In genomic region chr22:19880786-19881569, GRCh38 we compare ENCODE assay signal across 8 cellular contexts. TPM values are rescaled to one million over a fixed set of nuclear protein-coding genes. Genes with fewer than 3 reads are reported as not detected.
DNase-seq lines count a peak whose midpoint lies in the region; ATAC-seq and TF ChIP-seq lines count a peak whose summit lies in the region.

No MANE protein-coding gene starts in this region.

- H3K27ac ChIP-seq in HCT116 (ENCODE audit: low read depth, low read length) (peak overlapping the region; percentile 50; the same call in 1 of the 2 replicates), right cardiac atrium (ENCODE audit: low read length) (peak overlapping the region; percentile 1)

- no peak overlapping the region for H2AFZ ChIP-seq in HCT116 (ENCODE audit: low read depth, low read length, poor library complexity, severe bottlenecking)

- peak; percentile 41 for DNase-seq in HCT116 (ENCODE audit: low read depth, low spot score)
- peak; percentile 97 for DNase-seq in adipocyte (ENCODE audit: low read depth)
- peak; percentile 71 to 80 (median 78) for DNase-seq in right cardiac atrium
- peak; percentile 81 for DNase-seq in skeletal muscle cell (ENCODE audit: low read depth)
- no peak for DNase-seq in activated CD4-positive, CD25-positive, alpha-beta regulatory T cell treated with anti-CD3 and anti-CD28 coated beads, Interleukin-2, amount 50 U/mL, for 72 hours
- no peak for DNase-seq in NCI-H1092 treated with DMSO at 0.1 percent for 48 hours (lab: John Stamatoyannopoulos, UW)
- DNase-seq in Kasumi-1 (lab: John Stamatoyannopoulos, UW), result no peak
- no peak for DNase-seq in MV-4-11 (lab: John Stamatoyannopoulos, UW)

- CTCF ChIA-PET in HCT116 (lab: Charles Lee), result no interaction called here

- TF ChIP-seq CTCF in HCT116 (IDR thresholded peaks at IDR 0.05 in 2 of 3, conservative IDR thresholded peaks at IDR 0.05 in 1 of 3; ENCODE audit: borderline replicate concordance in 1 of 3, insufficient read depth in 1 of 3, low read depth in 2 of 3, low read length in 2 of 3), result no peak

- POLR2A ChIA-PET in HCT116 (lab: Charles Lee), result no interaction called here

- RAD21 ChIA-PET in HCT116 (lab: Charles Lee; ENCODE audit: low non-redundant PET in 1 of 2, low total read pairs in 2 of 2, uncharacterized antibody in 2 of 2, unreplicated experiment in 2 of 2), result no interaction called here

- intact Hi-C loops in HCT116 (cut with micrococcal nuclease), result no loop called here
- intact Hi-C loops in right cardiac atrium (cut with DNase I), result no loop called here

- H3K4me2 ChIP-seq in HCT116 (ENCODE audit: low read length), result peak overlapping the region; percentile 69

- ATAC-seq in HCT116 (peak; percentile 90), right cardiac atrium (peak; percentile 53 to 72)

- H3K4me1 ChIP-seq in HCT116 (ENCODE audit: control insufficient read depth in 1 of 2, insufficient read depth in 2 of 2, low read length in 2 of 2), result peaks cover 23 to 34% of the 10 kb centered on the region in 2 experiments
- peaks cover 43% of the 10 kb centered on the region for H3K4me1 ChIP-seq in adipocyte (ENCODE audit: control insufficient read depth, insufficient read depth, low read length)
- H3K4me1 ChIP-seq in right cardiac atrium (ENCODE audit: control insufficient read depth, insufficient read depth, low read length), result no peaks in the 10 kb centered on the region

- H3K36me3 ChIP-seq in HCT116 (ENCODE audit: control insufficient read depth in 1 of 2, insufficient read depth in 2 of 2, low read length in 2 of 2) (no peaks in the 10 kb centered on the region), adipocyte (ENCODE audit: control insufficient read depth, insufficient read depth, low read length, severe bottlenecking) (no peaks in the 10 kb centered on the region)

- no peaks in the 10 kb centered on the region for H3K27me3 ChIP-seq in HCT116 (ENCODE audit: insufficient read depth, low read length)
- no peaks in the 10 kb centered on the region for H3K27me3 ChIP-seq in adipocyte (replicated peaks; ENCODE audit: control insufficient read depth, insufficient read depth, low read length)
- no peaks in the 10 kb centered on the region for H3K27me3 ChIP-seq in right cardiac atrium (ENCODE audit: control insufficient read depth, insufficient read depth)

- WGBS in right cardiac atrium, result 45% methylated on average over 27 of the region's 27 CpGs

- no TSS peak for BruUV-seq in HCT116 (replicated peaks; lab: Mats Ljungman, UMichigan)

- H3K9ac ChIP-seq in HCT116 (ENCODE audit: low read length), result peak overlapping the region; percentile 50
- H3K9ac ChIP-seq in adipocyte (ENCODE audit: low read length), result peak overlapping the region; percentile 69

- H4K20me1 ChIP-seq in HCT116 (ENCODE audit: insufficient read depth), result no peaks in the 10 kb centered on the region

- no peak for TF ChIP-seq POLR2A in HCT116 (IDR thresholded peaks at IDR 0.05; ENCODE audit: borderline replicate concordance, extremely low read depth, insufficient read depth, insufficient read length)

- no peaks in the 10 kb centered on the region for H3K9me3 ChIP-seq in HCT116 (ENCODE audit: control insufficient read depth in 1 of 2, insufficient read depth in 1 of 2, low read depth in 1 of 2, low read length in 2 of 2)
- H3K9me3 ChIP-seq in adipocyte (ENCODE audit: control insufficient read depth, low read length), result no peaks in the 10 kb centered on the region
- H3K9me3 ChIP-seq in right cardiac atrium (ENCODE audit: control insufficient read depth, low read length), result no peaks in the 10 kb centered on the region

- H3K4me3 ChIP-seq in HCT116 (replicated peaks in 1 of 2; ENCODE audit: low read depth in 1 of 2, low read length in 2 of 2) (peak overlapping the region in 1 of 2 experiments; percentile 28; a peak in 2 of 4 replicates), adipocyte (ENCODE audit: low read length) (peak overlapping the region; percentile 57), right cardiac atrium (ENCODE audit: low read length) (no peak overlapping the region), skeletal muscle cell (ENCODE audit: low read depth, low read length) (peak overlapping the region; percentile 3)

- no peaks in the 10 kb centered on the region for H3K79me2 ChIP-seq in HCT116 (ENCODE audit: insufficient read depth, low read length)

- no peak for TF ChIP-seq RAD21 in HCT116 (IDR thresholded peaks at IDR 0.05; ENCODE audit: low read depth)

- H3K9me2 ChIP-seq in HCT116 (ENCODE audit: insufficient read depth), result no peaks in the 10 kb centered on the region

TF ChIP-seq in HCT116, 20 proteins besides CTCF, POLR2A, EP300 and RAD21 (continues in another document):
- TF ChIP-seq CBX3 (IDR thresholded peaks at IDR 0.05; ENCODE audit: low read depth), result no peak
- no peak; the same call in 1 of the 2 replicates for TF ChIP-seq SP1 (IDR thresholded peaks at IDR 0.05; ENCODE audit: low read depth)
- no peak for TF ChIP-seq ZFX (IDR thresholded peaks at IDR 0.05)
- no peak; the same call in 1 of the 2 replicates for TF ChIP-seq JUND (IDR thresholded peaks at IDR 0.05)
- no peak for TF ChIP-seq EZH2 (IDR thresholded peaks at IDR 0.05)
- TF ChIP-seq ZNF274 (IDR thresholded peaks at IDR 0.05; ENCODE audit: low read depth, low read length), result no peak
- no peak for TF ChIP-seq MAX (IDR thresholded peaks at IDR 0.05)
- TF ChIP-seq POLR2AphosphoS5 (IDR thresholded peaks at IDR 0.05; ENCODE audit: low read depth, low read length), result no peak
- no peak for TF ChIP-seq SIN3A (IDR thresholded peaks at IDR 0.05; ENCODE audit: low read depth)
- TF ChIP-seq ELF1 (IDR thresholded peaks at IDR 0.05; ENCODE audit: borderline replicate concordance, low read depth), result no peak
- TF ChIP-seq ZBTB33 (IDR thresholded peaks at IDR 0.05; ENCODE audit: extremely low read depth, insufficient replicate concordance, low read length), result no peak
- no peak for TF ChIP-seq SRF (IDR thresholded peaks at IDR 0.05; ENCODE audit: low read depth)
- TF ChIP-seq, protein P1, sequence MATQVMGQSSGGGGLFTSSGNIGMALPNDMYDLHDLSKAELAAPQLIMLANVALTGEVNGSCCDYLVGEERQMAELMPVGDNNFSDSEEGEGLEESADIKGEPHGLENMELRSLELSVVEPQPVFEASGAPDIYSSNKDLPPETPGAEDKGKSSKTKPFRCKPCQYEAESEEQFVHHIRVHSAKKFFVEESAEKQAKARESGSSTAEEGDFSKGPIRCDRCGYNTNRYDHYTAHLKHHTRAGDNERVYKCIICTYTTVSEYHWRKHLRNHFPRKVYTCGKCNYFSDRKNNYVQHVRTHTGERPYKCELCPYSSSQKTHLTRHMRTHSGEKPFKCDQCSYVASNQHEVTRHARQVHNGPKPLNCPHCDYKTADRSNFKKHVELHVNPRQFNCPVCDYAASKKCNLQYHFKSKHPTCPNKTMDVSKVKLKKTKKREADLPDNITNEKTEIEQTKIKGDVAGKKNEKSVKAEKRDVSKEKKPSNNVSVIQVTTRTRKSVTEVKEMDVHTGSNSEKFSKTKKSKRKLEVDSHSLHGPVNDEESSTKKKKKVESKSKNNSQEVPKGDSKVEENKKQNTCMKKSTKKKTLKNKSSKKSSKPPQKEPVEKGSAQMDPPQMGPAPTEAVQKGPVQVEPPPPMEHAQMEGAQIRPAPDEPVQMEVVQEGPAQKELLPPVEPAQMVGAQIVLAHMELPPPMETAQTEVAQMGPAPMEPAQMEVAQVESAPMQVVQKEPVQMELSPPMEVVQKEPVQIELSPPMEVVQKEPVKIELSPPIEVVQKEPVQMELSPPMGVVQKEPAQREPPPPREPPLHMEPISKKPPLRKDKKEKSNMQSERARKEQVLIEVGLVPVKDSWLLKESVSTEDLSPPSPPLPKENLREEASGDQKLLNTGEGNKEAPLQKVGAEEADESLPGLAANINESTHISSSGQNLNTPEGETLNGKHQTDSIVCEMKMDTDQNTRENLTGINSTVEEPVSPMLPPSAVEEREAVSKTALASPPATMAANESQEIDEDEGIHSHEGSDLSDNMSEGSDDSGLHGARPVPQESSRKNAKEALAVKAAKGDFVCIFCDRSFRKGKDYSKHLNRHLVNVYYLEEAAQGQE (IDR thresholded peaks at IDR 0.05; ENCODE audit: low read depth), result no peak
- no peak for TF ChIP-seq TCF7L2 (IDR thresholded peaks at IDR 0.05; ENCODE audit: borderline replicate concordance, extremely low read depth, insufficient read depth, insufficient read length)
- no peak for TF ChIP-seq EGR1 (IDR thresholded peaks at IDR 0.05; ENCODE audit: low read depth)
- no peak; the same call in none of the 2 replicates for TF ChIP-seq FOSL1 (IDR thresholded peaks at IDR 0.05; ENCODE audit: low read depth)
- no peak for TF ChIP-seq CEBPB (IDR thresholded peaks at IDR 0.05; ENCODE audit: low read depth)
- no peak for TF ChIP-seq YY1 (IDR thresholded peaks at IDR 0.05; ENCODE audit: extremely low read depth, insufficient replicate concordance, low read depth, low read length)
- no peak for TF ChIP-seq ATF3 (IDR thresholded peaks at IDR 0.05)

RNA-seq across cellular contexts. Expression of gene GNB1L, which starts 26.3 kb away (rescaled TPM):
- total RNA-seq in HCT116 (2021; ENCODE audit: unreplicated experiment), result 12.1 TPM
- 8.8 and 10.9 TPM in 2 replicates for polyA plus RNA-seq in HCT116 (2012)
- total RNA-seq in right cardiac atrium, result 1 to 10 TPM; 2.8 to 4.9 (median 4.0) TPM
- 2.1 TPM for polyA plus RNA-seq in right cardiac atrium

RNA-seq across cellular contexts. Expression of gene RTL10, which starts 26.3 kb away (rescaled TPM):
- total RNA-seq in HCT116 (2021; ENCODE audit: unreplicated experiment), result 24.6 TPM
- polyA plus RNA-seq in HCT116 (2012), result 13.7 and 15.3 TPM in 2 replicates
- total RNA-seq in right cardiac atrium, result 1 to 10 TPM; 6.8 to 9.9 (median 8.8) TPM
- 5.8 TPM for polyA plus RNA-seq in right cardiac atrium

Comparison
In these comparisons a context has a peak if more than half of its experiments do, and no peak if none do; other contexts are left out.
1. DNase-seq: peak in HCT116 (single experiment), adipocyte (single experiment), right cardiac atrium (3 of 3) and skeletal muscle cell (single experiment); none in activated CD4-positive, CD25-positive, alpha-beta regulatory T cell treated with anti-CD3 and anti-CD28 coated beads, Interleukin-2, amount 50 U/mL, for 72 hours (single experiment), NCI-H1092 treated with DMSO at 0.1 percent for 48 hours (single experiment), Kasumi-1 (0 of 2) and MV-4-11 (single experiment).